In the genomic region with DNA sequence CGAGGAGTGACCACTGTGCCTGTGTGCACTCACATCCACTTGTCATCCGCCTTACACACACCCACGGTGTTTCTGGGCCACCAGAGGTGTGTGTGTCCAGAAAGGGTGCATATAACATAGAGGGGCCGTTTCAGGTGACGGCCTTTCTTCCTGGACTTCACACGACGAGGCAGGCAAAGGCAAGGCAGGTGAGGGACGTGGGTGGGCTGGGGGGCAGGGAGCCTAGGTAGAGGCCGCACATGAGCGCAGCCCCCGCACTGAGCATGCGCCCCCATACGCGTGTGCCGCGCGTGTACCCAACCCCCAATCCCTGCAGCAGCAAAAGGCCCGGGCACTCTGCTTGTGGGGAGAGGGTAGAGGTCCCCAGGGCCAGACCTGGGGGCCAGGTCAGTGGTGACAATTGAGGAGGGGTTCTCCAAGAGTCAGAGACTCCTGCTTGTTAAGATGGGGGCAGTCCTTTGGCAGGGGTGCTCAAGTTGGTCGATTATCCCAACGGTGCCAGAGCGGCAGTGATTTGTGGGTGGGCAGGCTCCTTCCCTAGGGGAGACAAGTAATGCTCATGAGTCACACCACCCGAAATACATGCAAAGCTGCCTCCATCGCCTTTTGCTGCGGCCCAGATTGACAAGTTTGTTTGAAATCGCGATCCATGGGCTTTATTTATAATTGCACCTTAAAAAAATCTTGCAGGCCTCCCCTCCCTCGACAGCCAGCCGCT, we compare ENCODE assay signal across 8 cellular contexts. TPM values are rescaled to one million over a fixed set of nuclear protein-coding genes. Genes with fewer than 3 reads are reported as not detected.
A peak's percentile ranks its signal among the peaks of the same experiment; 100 is the strongest.
DNase-seq lines count a peak whose midpoint lies in the region; ATAC-seq and TF ChIP-seq lines count a peak whose summit lies in the region.

No MANE protein-coding gene starts in this region.

- H3K27ac ChIP-seq in C4-2B = peak overlapping the region; percentile 89
- 0 out of 2 replicates have a peak overlapping the region, but pooled peaks have one; percentile 31 for H3K27ac ChIP-seq in HUES64 (ENCODE audit: low read depth, low read length)
- peak overlapping the region; percentile 89 for H3K27ac ChIP-seq in psoas muscle

- peaks cover 37% of the 10 kb centered on the region for H3K4me1 ChIP-seq in HUES64 (ENCODE audit: insufficient read depth, low read length)
- peaks cover 72% of the 10 kb centered on the region for H3K4me1 ChIP-seq in psoas muscle

- peak overlapping the region; percentile 84 for H3K4me3 Mint-ChIP-seq in activated CD8-positive, alpha-beta T cell treated with anti-CD3 and anti-CD28 coated beads for 36 hours

- WGBS in HUES64 = 29% methylated on average over 28 of the region's 28 CpGs
- 16 to 32% (median 19%) methylated on average over 27 to 28 of the region's 28 CpGs for WGBS in psoas muscle, 3 donors

- no peaks in the 10 kb centered on the region for H3K9me3 Mint-ChIP-seq in activated CD8-positive, alpha-beta T cell treated with anti-CD3 and anti-CD28 coated beads for 36 hours

- H3K27me3 ChIP-seq in HUES64 (ENCODE audit: insufficient read depth, low read length) (peaks cover 22% of the 10 kb centered on the region), psoas muscle (ENCODE audit: insufficient read depth in 3 of 3, low read length in 2 of 3) (no peaks in the 10 kb centered on the region)

- no peak for ATAC-seq in activated CD8-positive, alpha-beta T cell treated with anti-CD3 and anti-CD28 coated beads for 36 hours
- ATAC-seq in psoas muscle (peak in 3 of 4 donors; percentile 29 to 57 (median 50)), GM18870 (IDR thresholded peaks at IDR 0.05; ENCODE audit: unreplicated experiment) (no peak)

- peak overlapping the region; percentile 59 for H3K9ac ChIP-seq in HUES64 (ENCODE audit: low read depth, low read length)

- H3K4me3 ChIP-seq in HUES64 (ENCODE audit: low read length) (peak overlapping the region; percentile 66), fibroblast of villous mesenchyme (ENCODE audit: low read depth, low read length) (peak overlapping the region; percentile 47), psoas muscle (peak overlapping the region; percentile 84)

- no peaks in the 10 kb centered on the region for H3K9me3 ChIP-seq in HUES64 (ENCODE audit: insufficient read depth, low read depth, low read length)
- no peaks in the 10 kb centered on the region for H3K9me3 ChIP-seq in psoas muscle

- DNase-seq in activated CD8-positive, alpha-beta T cell treated with anti-CD3 and anti-CD28 coated beads for 36 hours = peak; percentile 59
- DNase-seq in fibroblast of villous mesenchyme (ENCODE audit: low read depth) = no peak
- DNase-seq in psoas muscle = peak in 1 of 2 donors; percentile 43
- DNase-seq in MV-4-11 (lab: John Stamatoyannopoulos, UW) = no peak
- no peak for DNase-seq in NCI-H345 (lab: John Stamatoyannopoulos, UW)

- no peaks in the 10 kb centered on the region for H3K36me3 Mint-ChIP-seq in activated CD8-positive, alpha-beta T cell treated with anti-CD3 and anti-CD28 coated beads for 36 hours (ENCODE audit: low read depth)

- CTCF ChIA-PET in activated CD8-positive, alpha-beta T cell treated with anti-CD3 and anti-CD28 coated beads for 36 hours (lab: Charles Lee) = interaction anchor here (0.7 to 5.1 kb wide), 9 partner anchors 11 to 371 kb away, joined by 3 to 124 read pairs (median 8); partner anchors contain the start of genes ABHD15 and TP53I13

- H3K4me1 Mint-ChIP-seq in activated CD8-positive, alpha-beta T cell treated with anti-CD3 and anti-CD28 coated beads for 36 hours (ENCODE audit: low read depth) = peaks cover 65% of the 10 kb centered on the region

- H3K27ac Mint-ChIP-seq in activated CD8-positive, alpha-beta T cell treated with anti-CD3 and anti-CD28 coated beads for 36 hours = peak overlapping the region; percentile 93

- TF ChIP-seq CTCF in C4-2B (conservative IDR thresholded peaks at IDR 0.05) = no peak
- no peak for TF ChIP-seq CTCF in activated CD8-positive, alpha-beta T cell treated with anti-CD3 and anti-CD28 coated beads for 36 hours (IDR thresholded peaks at IDR 0.05)
- TF ChIP-seq CTCF in fibroblast of villous mesenchyme (IDR thresholded peaks at IDR 0.05; ENCODE audit: insufficient read depth, low read depth, low read length) = no peak
- TF ChIP-seq CTCF in psoas muscle (IDR thresholded peaks at IDR 0.05) = no peak

- H3K27me3 Mint-ChIP-seq in activated CD8-positive, alpha-beta T cell treated with anti-CD3 and anti-CD28 coated beads for 36 hours = no peaks in the 10 kb centered on the region

- H3K36me3 ChIP-seq in HUES64 (ENCODE audit: insufficient read depth, low read length) (no peaks in the 10 kb centered on the region), psoas muscle (ENCODE audit: insufficient read depth in 1 of 2, low read depth in 1 of 2) (no peaks in the 10 kb centered on the region)

- POLR2A ChIA-PET in activated CD8-positive, alpha-beta T cell treated with anti-CD3 and anti-CD28 coated beads for 36 hours (lab: Charles Lee) = interaction anchor here (1.0 to 3.0 kb wide), 6 partner anchors 9 to 170 kb away, joined by 3 to 32 read pairs (median 6); partner anchors contain the start of gene ABHD15

- intact Hi-C loops in activated CD8-positive, alpha-beta T cell treated with anti-CD3 and anti-CD28 coated beads for 36 hours (cut with micrococcal nuclease) = no loop called here
- intact Hi-C loops in psoas muscle (cut with DNase I) = no loop called here

RNA-seq across cellular contexts. Expression of gene GIT1, which starts 1.0 kb away (rescaled TPM):
- 32.9 TPM for polyA plus RNA-seq in HUES64 (2013, experiment 1 of 2)
- polyA plus RNA-seq in HUES64 (2013, experiment 2 of 2) = 36.4 TPM
- 10 to 100 TPM; 54.8 to 59.3 TPM for total RNA-seq in activated CD8-positive, alpha-beta T cell treated with anti-CD3 and anti-CD28 coated beads for 36 hours
- total RNA-seq in fibroblast of villous mesenchyme (23.2 and 26.3 TPM in 2 replicates), psoas muscle (10 to 100 TPM; 26.4 to 39.4 (median 31.5) TPM)
- polyA plus RNA-seq in psoas muscle = 10 to 100 TPM; 24.3 to 46.0 (median 35.2) TPM

RNA-seq across cellular contexts. Expression of gene ANKRD13B, which starts 2.5 kb away (rescaled TPM):
- 12.1 TPM for polyA plus RNA-seq in HUES64 (2013, experiment 1 of 2)
- polyA plus RNA-seq in HUES64 (2013, experiment 2 of 2) = 12.9 TPM
- 10 to 100 TPM; 22.8 to 22.9 TPM for total RNA-seq in activated CD8-positive, alpha-beta T cell treated with anti-CD3 and anti-CD28 coated beads for 36 hours
- total RNA-seq in fibroblast of villous mesenchyme (3.5 and 8.6 TPM in 2 replicates), psoas muscle (10 to 100 TPM in 1 of 4 donors, 1 to 10 TPM in 3; 6.4 to 14.8 (median 6.8) TPM)
- 10 to 100 TPM in 1 of 3 donors, 1 to 10 TPM in 2; 5.4 to 10.7 (median 9.7) TPM for polyA plus RNA-seq in psoas muscle

RNA-seq across cellular contexts. Expression of gene TP53I13, which starts 21.9 kb away (rescaled TPM):
- 12.2 TPM for polyA plus RNA-seq in HUES64 (2013, experiment 1 of 2)
- polyA plus RNA-seq in HUES64 (2013, experiment 2 of 2) = 17.8 TPM
- total RNA-seq in activated CD8-positive, alpha-beta T cell treated with anti-CD3 and anti-CD28 coated beads for 36 hours = 10 to 100 TPM; 46.7 to 50.2 TPM
- total RNA-seq in fibroblast of villous mesenchyme = 51.8 and 54.8 TPM in 2 replicates
- 10 to 100 TPM; 13.3 to 20.9 (median 17.7) TPM for total RNA-seq in psoas muscle
- 10 to 100 TPM; 30.6 to 46.1 (median 42.6) TPM for polyA plus RNA-seq in psoas muscle

RNA-seq across cellular contexts. Expression of gene ABHD15, which starts 23.6 kb away (rescaled TPM):
- polyA plus RNA-seq in HUES64 (2013, experiment 1 of 2) = 0.40 TPM
- polyA plus RNA-seq in HUES64 (2013, experiment 2 of 2) = 0.63 TPM
- total RNA-seq in activated CD8-positive, alpha-beta T cell treated with anti-CD3 and anti-CD28 coated beads for 36 hours = 10 to 100 TPM in 1 of 2 experiments, 1 to 10 TPM in 1; 9.7 to 10.1 TPM
- total RNA-seq in fibroblast of villous mesenchyme (8.2 and 9.3 TPM in 2 replicates), psoas muscle (1 to 10 TPM; 2.3 to 2.8 (median 2.5) TPM)
- 1 to 10 TPM; 1.6 to 7.9 (median 3.1) TPM for polyA plus RNA-seq in psoas muscle

RNA-seq across cellular contexts. Expression of gene CORO6, which starts 32.3 kb away (rescaled TPM):
- 1.1 TPM for polyA plus RNA-seq in HUES64 (2013, experiment 1 of 2)
- 2.1 TPM for polyA plus RNA-seq in HUES64 (2013, experiment 2 of 2)
- 10 to 100 TPM; 11.6 to 13.0 TPM for total RNA-seq in activated CD8-positive, alpha-beta T cell treated with anti-CD3 and anti-CD28 coated beads for 36 hours
- total RNA-seq in fibroblast of villous mesenchyme (5.6 and 7.4 TPM in 2 replicates), psoas muscle (100 to 1,000 TPM; 478 to 710 (median 557) TPM)
- 100 to 1,000 TPM; 182 to 495 (median 236) TPM for polyA plus RNA-seq in psoas muscle

Comparison
In these comparisons a context has a peak if more than half of its experiments do, and no peak if none do; other contexts are left out.
1. H3K27ac ChIP-seq: peak in every context shown above with its lines; median percentile 89 in C4-2B; 89 in psoas muscle; 31 in HUES64.
2. ATAC-seq: peak in psoas muscle (3 of 4); none in activated CD8-positive, alpha-beta T cell treated with anti-CD3 and anti-CD28 coated beads for 36 hours (single experiment) and GM18870 (single experiment).
3. Peak in every context shown above with its lines, with median percentiles within 50 percentile points of each other: H3K4me3 ChIP-seq.